ENCODE assay signal across 25 cellular contexts in the genomic region with DNA sequence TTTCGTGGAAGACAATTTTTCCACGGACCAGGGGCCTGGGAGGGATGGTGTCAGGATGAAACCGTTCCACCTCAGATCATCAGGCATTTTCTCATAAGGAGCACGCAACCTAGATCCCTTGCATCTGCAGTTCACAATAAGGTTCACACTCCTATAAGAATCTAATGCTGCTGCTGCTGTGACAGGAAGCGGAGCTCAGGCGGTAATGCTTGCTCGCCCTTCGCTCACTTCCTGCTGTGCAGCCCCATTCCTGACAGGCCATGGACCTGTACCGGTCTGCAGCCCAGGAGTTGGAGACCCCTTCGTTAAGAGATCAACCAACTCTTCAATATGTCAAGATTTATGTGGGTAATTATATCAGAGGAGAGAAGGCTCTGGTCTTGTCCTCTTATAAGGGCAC.
"Had no signal": no experiment of that assay in that cellular context is flagged by ENCODE, and none has a peak within 500 bp of the region (broad histone marks: within the 10 kb centered on the region; RNA-seq: fewer than 3 reads in every experiment).

No MANE protein-coding gene starts in this region.

- H3K36me3 ChIP-seq: lower lobe of right lung, neural progenitor cell, prostate gland, right atrium auricular region, sigmoid colon, thoracic aorta, tibial nerve, upper lobe of right lung, uterus had no signal

- H3K27me3 ChIP-seq: dorsolateral prefrontal cortex, esophagus squamous epithelium, heart right ventricle, neural progenitor cell, right atrium auricular region, sigmoid colon, tibial nerve, upper lobe of right lung, uterus had no signal

- H3K4me2 ChIP-seq: neural progenitor cell had no signal

- H3K36me3 Mint-ChIP-seq: natural killer cell had no signal

- FAIRE-seq: keratinocyte had no signal

- H3K9me3 Mint-ChIP-seq: natural killer cell; neural progenitor cell; stimulated activated memory B cell treated with anti-CD40 and anti-IgM and Interleukin-4, amounts not matched to agents 10 μg/mL and 1 μg/mL and 100 μg/mL, for 72 hours had no signal

- H3K27ac ChIP-seq: dorsolateral prefrontal cortex, esophagus squamous epithelium, heart right ventricle, lower lobe of right lung, neural progenitor cell, prostate gland, right atrium auricular region, sigmoid colon, thoracic aorta, tibial nerve, upper lobe of right lung, uterus had no signal

- H3K4me1 ChIP-seq: prostate gland had no signal

- H3K9me3 ChIP-seq: esophagus squamous epithelium, heart right ventricle, lower lobe of right lung, prostate gland, right atrium auricular region, sigmoid colon, thoracic aorta, tibial nerve, upper lobe of right lung, uterus had no signal

- H3K4me3 ChIP-seq: dorsolateral prefrontal cortex, esophagus squamous epithelium, heart right ventricle, lower lobe of right lung, neural progenitor cell, prostate gland, right atrium auricular region, sigmoid colon, thoracic aorta, tibial nerve, upper lobe of right lung, uterus had no signal

- ATAC-seq: heart right ventricle; left ventricle myocardium superior; lower lobe of right lung; natural killer cell; stimulated activated memory B cell treated with anti-CD40 and anti-IgM and Interleukin-4, amounts not matched to agents 10 μg/mL and 1 μg/mL and 100 μg/mL, for 72 hours; stimulated activated naive CD8-positive, alpha-beta T cell treated with anti-CD3 and anti-CD28 coated beads, Interleukin-15, Interleukin-2, amounts not matched to agents 100 U/mL and 50 U/mL, for 24 hours; upper lobe of right lung had no signal

- H2AFZ ChIP-seq: neural progenitor cell had no signal

- DNase-seq: cerebellar nuclear complex; cortex of kidney; dorsolateral prefrontal cortex; effector CD4-positive, alpha-beta T cell; esophagus squamous epithelium; foreskin melanocyte; glutamatergic neuron; heart right ventricle; hypothalamus; left ventricle myocardium superior; lower lobe of right lung; natural killer cell; nucleus accumbens; sigmoid colon; stimulated activated CD4-positive, alpha-beta T cell treated with anti-CD3 and anti-CD28 coated beads, Interleukin-4, amount 100 ng/mL, for 4 hours; stimulated activated naive CD8-positive, alpha-beta T cell treated with anti-CD3 and anti-CD28 coated beads, Interleukin-15, Interleukin-2, amounts not matched to agents 100 U/mL and 50 U/mL, for 24 hours; upper lobe of right lung; uterus had no signal

- H3K27ac Mint-ChIP-seq: natural killer cell; neural progenitor cell; stimulated activated memory B cell treated with anti-CD40 and anti-IgM and Interleukin-4, amounts not matched to agents 10 μg/mL and 1 μg/mL and 100 μg/mL, for 72 hours had no signal

- H3K27me3 Mint-ChIP-seq: stimulated activated memory B cell treated with anti-CD40 and anti-IgM and Interleukin-4, amounts not matched to agents 10 μg/mL and 1 μg/mL and 100 μg/mL, for 72 hours had no signal

- H3K9ac ChIP-seq: neural progenitor cell had no signal

- H3K4me3 Mint-ChIP-seq: natural killer cell; neural progenitor cell; stimulated activated memory B cell treated with anti-CD40 and anti-IgM and Interleukin-4, amounts not matched to agents 10 μg/mL and 1 μg/mL and 100 μg/mL, for 72 hours had no signal
